ENCODE assay signal across 26 cellular contexts in the genomic region with DNA sequence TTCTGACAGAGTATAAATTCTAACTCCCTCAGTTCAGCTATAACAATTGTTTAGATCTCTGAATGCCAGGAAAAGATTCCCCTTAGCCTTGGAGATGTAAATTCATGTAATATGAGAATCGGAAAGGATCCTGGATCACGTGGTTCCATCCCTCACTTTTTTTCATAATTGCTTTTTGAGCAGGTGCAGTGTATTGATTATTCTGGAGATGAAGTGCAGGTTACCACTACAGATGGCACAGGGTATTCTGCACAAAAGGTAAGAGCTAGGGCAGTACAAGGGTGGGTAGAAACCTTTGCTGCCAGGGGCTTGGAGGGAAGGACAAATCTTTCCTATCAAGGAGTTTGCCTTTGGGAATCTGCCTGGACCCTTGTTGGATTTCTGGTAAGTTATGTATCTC. TPM values are rescaled to one million over a fixed set of nuclear protein-coding genes. Genes with fewer than 3 reads are reported as not detected.
A peak's percentile ranks its signal among the peaks of the same experiment; 100 is the strongest.
DNase-seq lines count a peak whose midpoint lies in the region; ATAC-seq and TF ChIP-seq lines count a peak whose summit lies in the region.
"Had no signal": no experiment of that assay in that cellular context is flagged by ENCODE, and none has a peak within 500 bp of the region (broad histone marks: within the 10 kb centered on the region; RNA-seq: fewer than 3 reads in every experiment).

No MANE protein-coding gene starts in this region.

- WGBS in testis, 2 donors, result 75 to 83% methylated on average over 2 of the region's 2 CpGs

- ATAC-seq in HG03565 (IDR thresholded peaks at IDR 0.05; ENCODE audit: unreplicated experiment), result no peak
- ATAC-seq in HG02981 (IDR thresholded peaks at IDR 0.05; ENCODE audit: unreplicated experiment), result no peak
- ATAC-seq: naive thymus-derived CD8-positive, alpha-beta T cell; stimulated activated naive CD8-positive, alpha-beta T cell treated with anti-CD3 and anti-CD28 coated beads, Interleukin-15, Interleukin-2, amounts not matched to agents 100 U/mL and 50 U/mL, for 24 hours; upper lobe of right lung; WTC11 had no signal

- H3K27ac Mint-ChIP-seq in brain, result peak overlapping the region in 3 of 5 experiments; percentile 10 to 77 (median 66)
- H3K27ac Mint-ChIP-seq: activated CD4-positive, alpha-beta memory T cell treated with anti-CD3 and anti-CD28 coated beads for 36 hours; HFFc6; naive thymus-derived CD8-positive, alpha-beta T cell had no signal

- no peaks in the 10 kb centered on the region for H3K27me3 ChIP-seq in testis
- H3K27me3 ChIP-seq: BE2C, cardiac muscle cell, Peyer's patch, SJSA1, upper lobe of right lung had no signal

- no peaks in the 10 kb centered on the region for H3K9me3 ChIP-seq in testis
- H3K9me3 ChIP-seq: BE2C, Peyer's patch, SJSA1, upper lobe of right lung had no signal

- peaks cover 12% of the 10 kb centered on the region for H3K4me1 Mint-ChIP-seq in brain

- no peaks in the 10 kb centered on the region for H3K9me3 Mint-ChIP-seq in brain
- H3K9me3 Mint-ChIP-seq: activated CD4-positive, alpha-beta memory T cell treated with anti-CD3 and anti-CD28 coated beads for 36 hours; HFFc6; naive thymus-derived CD8-positive, alpha-beta T cell; WTC11 had no signal

- no peak overlapping the region for H3K4me3 ChIP-seq in testis
- H3K4me3 ChIP-seq: cardiac muscle cell, Peyer's patch, SJSA1, upper lobe of right lung had no signal

- H3K36me3 Mint-ChIP-seq in brain, result peaks cover 53% of the 10 kb centered on the region
- H3K36me3 Mint-ChIP-seq: WTC11 had no signal

- TF ChIP-seq POLR2A in testis (IDR thresholded peaks at IDR 0.05), result no peak

- TF ChIP-seq CTCF in brain (conservative IDR thresholded peaks at IDR 0.05) (no peak), testis (IDR thresholded peaks at IDR 0.05) (no peak), GM10266 (IDR thresholded peaks at IDR 0.05; ENCODE audit: control insufficient read depth, insufficient read depth, low read depth, missing control alignments) (no peak)

- DNase-seq in COR-L47 (lab: John Stamatoyannopoulos, UW) (peak; percentile 53), NCI-H1417 treated with DMSO at 0.1 percent for 48 hours (lab: John Stamatoyannopoulos, UW) (peak; percentile 39), NCI-H2196 (lab: John Stamatoyannopoulos, UW; ENCODE audit: unreplicated experiment) (peak; percentile 33), testis (no peak), GM10266 (ENCODE audit: extremely low spot score) (no peak)
- DNase-seq: activated CD4-positive, alpha-beta memory T cell treated with anti-CD3 and anti-CD28 coated beads for 36 hours; activated naive CD4-positive, alpha-beta T cell; amniotic stem cell; BE2C; foreskin fibroblast; HFFc6; mammary epithelial cell; MM.1S; naive thymus-derived CD8-positive, alpha-beta T cell; Peyer's patch; stimulated activated CD4-positive, alpha-beta T cell treated with anti-CD3 and anti-CD28 coated beads, Interleukin-1b, Interleukin-23, amount 100 ng/mL, for 48 hours; stimulated activated naive CD8-positive, alpha-beta T cell treated with anti-CD3 and anti-CD28 coated beads, Interleukin-15, Interleukin-2, amounts not matched to agents 100 U/mL and 50 U/mL, for 24 hours; upper lobe of right lung had no signal

- H3K27me3 Mint-ChIP-seq in brain, result no peaks in the 10 kb centered on the region
- H3K27me3 Mint-ChIP-seq: activated CD4-positive, alpha-beta memory T cell treated with anti-CD3 and anti-CD28 coated beads for 36 hours; naive thymus-derived CD8-positive, alpha-beta T cell had no signal

- peak overlapping the region in 1 of 5 experiments; percentile 17 for H3K4me3 Mint-ChIP-seq in brain
- H3K4me3 Mint-ChIP-seq: activated CD4-positive, alpha-beta memory T cell treated with anti-CD3 and anti-CD28 coated beads for 36 hours; HFFc6; naive thymus-derived CD8-positive, alpha-beta T cell; WTC11 had no signal

- no peaks in the 10 kb centered on the region for H3K36me3 ChIP-seq in testis (ENCODE audit: low read depth, missing control alignments)
- H3K36me3 ChIP-seq: BE2C, cardiac muscle cell, SJSA1 had no signal

- H3K4me1 ChIP-seq in testis, result no peaks in the 10 kb centered on the region
- H3K4me1 ChIP-seq: BE2C, parathyroid adenoma, Peyer's patch, SJSA1, upper lobe of right lung had no signal

- no peak overlapping the region for H3K27ac ChIP-seq in testis
- H3K27ac ChIP-seq: cardiac muscle cell, epithelial cell of prostate, parathyroid adenoma, Peyer's patch, SJSA1, upper lobe of right lung had no signal

- intact Hi-C loops in testis (cut with DNase I; ENCODE audit: low total_unique reads), result no loop called here

RNA-seq across cellular contexts. Expression of a gene that starts 52.7 kb away (rescaled TPM):
- polyA plus RNA-seq in brain (ENCODE audit: insufficient read depth, low read depth, low replicate concordance) (36.1 TPM), testis (ENCODE audit: insufficient read depth, low read depth, low replicate concordance) (32.1 TPM)
- total RNA-seq in testis, result 10 to 100 TPM; 38.1 to 41.1 TPM

RNA-seq across cellular contexts. Expression of a gene that starts 53.1 kb away (rescaled TPM):
- polyA plus RNA-seq in brain (ENCODE audit: insufficient read depth, low read depth, low replicate concordance), result 16.2 TPM
- 10 to 100 TPM; 18.3 to 21.0 TPM for total RNA-seq in testis
- 14.6 TPM for polyA plus RNA-seq in testis (ENCODE audit: insufficient read depth, low read depth, low replicate concordance)

RNA-seq across cellular contexts. Expression of a gene that starts 56.4 kb away (rescaled TPM):
- polyA plus RNA-seq in brain (ENCODE audit: insufficient read depth, low read depth, low replicate concordance) (69.1 TPM), testis (ENCODE audit: insufficient read depth, low read depth, low replicate concordance) (14.0 TPM)
- 10 to 100 TPM; 53.8 to 65.2 TPM for total RNA-seq in testis

Comparison
In these comparisons a context has a peak if more than half of its experiments do, and no peak if none do; other contexts are left out.
1. DNase-seq: peak in COR-L47 (single experiment), NCI-H1417 treated with DMSO at 0.1 percent for 48 hours (single experiment) and NCI-H2196 (single experiment); none in testis (single experiment) and GM10266 (single experiment).